In the genomic region with DNA sequence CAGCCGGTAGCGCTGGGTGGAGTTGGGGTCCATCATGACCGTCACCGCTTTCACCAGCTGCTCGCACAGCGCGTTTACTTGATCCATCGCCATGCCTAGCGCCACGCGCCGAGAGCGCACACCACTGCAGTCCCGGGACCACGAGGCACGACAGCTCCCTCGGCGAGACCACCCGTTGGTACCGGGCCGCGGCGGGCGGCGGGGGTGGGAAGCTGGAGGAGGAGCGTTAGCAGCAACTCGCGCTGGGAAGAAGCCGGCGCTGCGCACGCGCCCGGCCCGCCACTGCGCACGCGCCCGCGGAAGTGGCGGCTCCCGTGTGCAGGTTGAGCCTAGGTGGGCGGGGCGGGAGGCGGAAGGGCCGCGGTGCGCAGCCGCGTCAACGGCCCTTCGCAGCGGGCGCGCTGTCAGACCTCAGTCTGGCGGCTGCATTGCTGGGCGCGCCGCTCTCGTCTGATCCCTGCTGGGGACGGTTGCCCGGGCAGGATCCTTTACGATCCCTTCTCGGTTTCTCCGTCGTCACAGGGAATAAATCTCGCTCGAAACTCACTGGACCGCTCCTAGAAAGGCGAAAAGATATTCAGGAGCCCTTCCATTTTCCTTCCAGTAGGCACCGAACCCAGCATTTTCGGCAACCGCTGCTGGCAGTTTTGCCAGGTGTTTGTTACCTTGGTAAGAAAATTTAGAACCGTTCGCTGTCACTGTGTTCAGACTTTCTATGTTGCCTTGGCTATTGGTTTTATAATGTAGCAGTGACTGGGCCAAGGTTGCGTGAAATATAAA, we compare ENCODE assay signal across 1 cellular context.
TF ChIP-seq lines count a peak whose summit lies in the region.

Gene POLH (plus strand): TSS at position 414 of the 780 bp plus-strand sequence. CDS start 6,135 bp downstream, outside the sequence.
Gene XPO5 (minus strand): TSS at position 267 of the 780 bp plus-strand sequence. CDS start 174 bp downstream, at position 93.

TF ChIP-seq in K562, 482 proteins besides CTCF, POLR2A, EP300 and RAD21 (continued from another document and continues in another):
- TF ChIP-seq, protein P1, sequence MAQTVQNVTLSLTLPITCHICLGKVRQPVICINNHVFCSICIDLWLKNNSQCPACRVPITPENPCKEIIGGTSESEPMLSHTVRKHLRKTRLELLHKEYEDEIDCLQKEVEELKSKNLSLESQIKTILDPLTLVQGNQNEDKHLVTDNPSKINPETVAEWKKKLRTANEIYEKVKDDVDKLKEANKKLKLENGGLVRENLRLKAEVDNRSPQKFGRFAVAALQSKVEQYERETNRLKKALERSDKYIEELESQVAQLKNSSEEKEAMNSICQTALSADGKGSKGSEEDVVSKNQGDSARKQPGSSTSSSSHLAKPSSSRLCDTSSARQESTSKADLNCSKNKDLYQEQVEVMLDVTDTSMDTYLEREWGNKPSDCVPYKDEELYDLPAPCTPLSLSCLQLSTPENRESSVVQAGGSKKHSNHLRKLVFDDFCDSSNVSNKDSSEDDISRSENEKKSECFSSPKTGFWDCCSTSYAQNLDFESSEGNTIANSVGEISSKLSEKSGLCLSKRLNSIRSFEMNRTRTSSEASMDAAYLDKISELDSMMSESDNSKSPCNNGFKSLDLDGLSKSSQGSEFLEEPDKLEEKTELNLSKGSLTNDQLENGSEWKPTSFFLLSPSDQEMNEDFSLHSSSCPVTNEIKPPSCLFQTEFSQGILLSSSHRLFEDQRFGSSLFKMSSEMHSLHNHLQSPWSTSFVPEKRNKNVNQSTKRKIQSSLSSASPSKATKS (CRISPR knock-in tag; IDR thresholded peaks at IDR 0.05) = no peak
- peak; percentile 82 for TF ChIP-seq SMAD4 (CRISPR knock-in tag; conservative IDR thresholded peaks at IDR 0.05)
- TF ChIP-seq TRIM28 (IDR thresholded peaks at IDR 0.05) = no peak
- TF ChIP-seq, protein P2, sequence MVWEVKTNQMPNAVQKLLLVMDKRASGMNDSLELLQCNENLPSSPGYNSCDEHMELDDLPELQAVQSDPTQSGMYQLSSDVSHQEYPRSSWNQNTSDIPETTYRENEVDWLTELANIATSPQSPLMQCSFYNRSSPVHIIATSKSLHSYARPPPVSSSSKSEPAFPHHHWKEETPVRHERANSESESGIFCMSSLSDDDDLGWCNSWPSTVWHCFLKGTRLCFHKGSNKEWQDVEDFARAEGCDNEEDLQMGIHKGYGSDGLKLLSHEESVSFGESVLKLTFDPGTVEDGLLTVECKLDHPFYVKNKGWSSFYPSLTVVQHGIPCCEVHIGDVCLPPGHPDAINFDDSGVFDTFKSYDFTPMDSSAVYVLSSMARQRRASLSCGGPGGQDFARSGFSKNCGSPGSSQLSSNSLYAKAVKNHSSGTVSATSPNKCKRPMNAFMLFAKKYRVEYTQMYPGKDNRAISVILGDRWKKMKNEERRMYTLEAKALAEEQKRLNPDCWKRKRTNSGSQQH (CRISPR knock-in tag; IDR thresholded peaks at IDR 0.05) = peak; percentile 24; the same call in 1 of the 2 replicates
- TF ChIP-seq ATF1 (CRISPR knock-in tag; IDR thresholded peaks at IDR 0.05) = no peak
- TF ChIP-seq ATF1 (tag; IDR thresholded peaks at IDR 0.05) = peak; percentile 67; the same call in 1 of the 2 replicates
- TF ChIP-seq MEF2A (IDR thresholded peaks at IDR 0.05; ENCODE audit: control insufficient read depth, low read depth, low read length) = no peak
- TF ChIP-seq HMGN3 (IDR thresholded peaks at IDR 0.05; ENCODE audit: borderline replicate concordance, extremely low read depth, insufficient read length, low read depth, low read length) = peak; percentile 79
- no peak for TF ChIP-seq DPF2 (IDR thresholded peaks at IDR 0.05)
- no peak for TF ChIP-seq CBX5 (IDR thresholded peaks at IDR 0.05; ENCODE audit: borderline replicate concordance, low read depth)
- peak; percentile 71; the same call in 1 of the 2 replicates for TF ChIP-seq ZNF24 (IDR thresholded peaks at IDR 0.05)
- TF ChIP-seq TAF9B (IDR thresholded peaks at IDR 0.05; ENCODE audit: partially characterized antibody) = peak; percentile 87
- no peak for TF ChIP-seq GTF2E2 (tag; IDR thresholded peaks at IDR 0.05)
- TF ChIP-seq ZBTB9 (CRISPR knock-in tag; IDR thresholded peaks at IDR 0.05) = no peak; the same call in 1 of the 2 replicates
- TF ChIP-seq E2F5 (CRISPR knock-in tag; IDR thresholded peaks at IDR 0.05) = 0 out of 2 replicates have a peak, but pooled peaks have one; percentile 87
- TF ChIP-seq MAZ (CRISPR knock-in tag; conservative IDR thresholded peaks at IDR 0.05 in 1 of 2, IDR thresholded peaks at IDR 0.05 in 1 of 2) = peak; percentile 68 to 88
- no peak for TF ChIP-seq NFIX (CRISPR knock-in tag; IDR thresholded peaks at IDR 0.05; ENCODE audit: low read depth)
- TF ChIP-seq IRF2 (CRISPR knock-in tag; IDR thresholded peaks at IDR 0.05) = no peak
- peak; percentile 83 for TF ChIP-seq BHLHE40 (IDR thresholded peaks at IDR 0.05; ENCODE audit: low read length)
- TF ChIP-seq RB1 (IDR thresholded peaks at IDR 0.05; ENCODE audit: low read depth) = peak; percentile 97
- TF ChIP-seq CREB1 (IDR thresholded peaks at IDR 0.05) = peak; percentile 78
- TF ChIP-seq CREB1 (CRISPR knock-in tag; IDR thresholded peaks at IDR 0.05) = peak; percentile 69
- no peak for TF ChIP-seq ZNF407 (IDR thresholded peaks at IDR 0.05; ENCODE audit: low read depth)
- TF ChIP-seq POLR2AphosphoS5 (IDR thresholded peaks at IDR 0.05; ENCODE audit: control insufficient read depth, insufficient read depth, low read depth, low read length) = peak; percentile 90
- peak; percentile 89 for TF ChIP-seq MXI1 (IDR thresholded peaks at IDR 0.05; ENCODE audit: low read depth, low read length)
- TF ChIP-seq PHB (CRISPR knock-in tag; IDR thresholded peaks at IDR 0.05) = 0 out of 2 replicates have a peak, but pooled peaks have one; percentile 41
- no peak for TF ChIP-seq ARNT (IDR thresholded peaks at IDR 0.05)
- peak; percentile 96 for TF ChIP-seq ELF1 (tag; IDR thresholded peaks at IDR 0.05)
- TF ChIP-seq HDAC1 (IDR thresholded peaks at IDR 0.05) = peak in 1 of 2 experiments; percentile 82; a peak in 3 of 4 replicates
- no peak for TF ChIP-seq ZNF212 (CRISPR knock-in tag; IDR thresholded peaks at IDR 0.05)
- peak; percentile 81 for TF ChIP-seq GABPA (tag; conservative IDR thresholded peaks at IDR 0.05; ENCODE audit: low read depth)
- peak; percentile 93 for TF ChIP-seq SUPT5H (IDR thresholded peaks at IDR 0.05)
- peak; percentile 70; the same call in 1 of the 2 replicates for TF ChIP-seq FOXP1 (CRISPR knock-in tag; IDR thresholded peaks at IDR 0.05)
- no peak for TF ChIP-seq SMAD2 (IDR thresholded peaks at IDR 0.05; ENCODE audit: low read depth, low read length)
- TF ChIP-seq, protein P3, sequence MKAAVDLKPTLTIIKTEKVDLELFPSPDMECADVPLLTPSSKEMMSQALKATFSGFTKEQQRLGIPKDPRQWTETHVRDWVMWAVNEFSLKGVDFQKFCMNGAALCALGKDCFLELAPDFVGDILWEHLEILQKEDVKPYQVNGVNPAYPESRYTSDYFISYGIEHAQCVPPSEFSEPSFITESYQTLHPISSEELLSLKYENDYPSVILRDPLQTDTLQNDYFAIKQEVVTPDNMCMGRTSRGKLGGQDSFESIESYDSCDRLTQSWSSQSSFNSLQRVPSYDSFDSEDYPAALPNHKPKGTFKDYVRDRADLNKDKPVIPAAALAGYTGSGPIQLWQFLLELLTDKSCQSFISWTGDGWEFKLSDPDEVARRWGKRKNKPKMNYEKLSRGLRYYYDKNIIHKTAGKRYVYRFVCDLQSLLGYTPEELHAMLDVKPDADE (conservative IDR thresholded peaks at IDR 0.05; ENCODE audit: control insufficient read depth, low read depth, low read length) = peak; percentile 86
